23 cellular contexts compared by ENCODE assay signal in genomic region chr2:201831469-201831868, GRCh38. TPM values are rescaled to one million over a fixed set of nuclear protein-coding genes. Genes with fewer than 3 reads are reported as not detected.
DNase-seq lines count a peak whose midpoint lies in the region; ATAC-seq, FAIRE-seq and TF ChIP-seq lines count a peak whose summit lies in the region.
"Had no signal": no experiment of that assay in that cellular context is flagged by ENCODE, and none has a peak within 500 bp of the region (broad histone marks: within the 10 kb centered on the region; RNA-seq: fewer than 3 reads in every experiment).

No MANE protein-coding gene starts in this region.

- no peak for TF ChIP-seq CTCF in AG09309 (IDR thresholded peaks at IDR 0.05; ENCODE audit: control insufficient read depth, insufficient read depth, low read depth, low read length, missing control alignments)
- no peak for TF ChIP-seq CTCF in astrocyte of the spinal cord (IDR thresholded peaks at IDR 0.05; ENCODE audit: low read depth, low read length)
- no peak for TF ChIP-seq CTCF in esophagus squamous epithelium (IDR thresholded peaks at IDR 0.05)

- DNase-seq in AG09309 (ENCODE audit: low read depth) (peak; percentile 83), HTR-8/SVneo (ENCODE audit: insufficient read length, low spot score) (no peak), astrocyte of the spinal cord (ENCODE audit: low read depth, low spot score) (peak; percentile 96), myocyte (ENCODE audit: low read depth) (peak; percentile 62), NCI-H1930 (lab: John Stamatoyannopoulos, UW) (no peak), T-cell (no peak), esophagus squamous epithelium (lab: John Stamatoyannopoulos, UW) (no peak)
- DNase-seq in activated T-cell treated with anti-CD3 and anti-CD28 coated beads, Interleukin-2, amount 50 U/mL, for 1 hour: no peak
- DNase-seq: activated CD4-positive, alpha-beta T cell treated with anti-CD3 and anti-CD28 coated beads, Interleukin-2, amount 50 U/mL, for 4 hours; activated T-cell treated with anti-CD3 and anti-CD28 coated beads, Interleukin-2, amount 50 U/mL, for 24 hours; Karpas-422; left cardiac atrium; NCI-H1436 treated with DMSO at 0.1 percent for 48 hours; NCI-H446 treated with DMSO at 0.1 percent for 48 hours; occipital lobe; SJCRH30; stimulated activated naive B cell treated with anti-CD40 and anti-IgM and Interleukin-4, amounts not matched to agents 10 μg/mL and 1 μg/mL and 100 μg/mL, for 72 hours; upper lobe of right lung had no signal

- no peaks in the 10 kb centered on the region for H3K4me1 ChIP-seq in esophagus squamous epithelium
- H3K4me1 ChIP-seq: SJCRH30, upper lobe of right lung had no signal

- intact Hi-C loops in esophagus squamous epithelium (cut with DNase I): no loop called here

- no peak overlapping the region for H3K4me3 ChIP-seq in AG09309 (ENCODE audit: control insufficient read depth, low read depth, low read length)
- H3K4me3 ChIP-seq in astrocyte of the spinal cord (ENCODE audit: low read depth, low read length): no peak overlapping the region
- H3K4me3 ChIP-seq in esophagus squamous epithelium: no peak overlapping the region
- H3K4me3 ChIP-seq: SJCRH30, skin epidermis, upper lobe of right lung had no signal

- CTCF ChIA-PET in T-cell (lab: Charles Lee): interaction anchor here (0.5 to 0.7 kb wide), 2 partner anchors 478 to 1973 kb away, joined by 3 read pairs; no protein-coding TSS in a partner anchor

- peaks cover 0 to 3% (median 0%) of the 10 kb centered on the region in 3 donors for H3K9me3 Mint-ChIP-seq in T-cell
- H3K9me3 Mint-ChIP-seq: activated T-cell treated with anti-CD3 and anti-CD28 coated beads, Interleukin-2, amount 50 U/mL, for 24 hours had no signal

- no peak for TF ChIP-seq POLR2A in esophagus squamous epithelium (IDR thresholded peaks at IDR 0.05)

- in situ Hi-C loops in astrocyte of the spinal cord (cut with HindIII; ENCODE audit: low sequenced_read_pairs): no loop called here

- H3K27me3 Mint-ChIP-seq in T-cell: peaks cover 6 to 15% of the 10 kb centered on the region in 2 donors

- H3K9me3 ChIP-seq in esophagus squamous epithelium: no peaks in the 10 kb centered on the region
- H3K9me3 ChIP-seq: SJCRH30, upper lobe of right lung had no signal

- no peak overlapping the region for H3K27ac Mint-ChIP-seq in T-cell
- H3K27ac Mint-ChIP-seq: activated T-cell treated with anti-CD3 and anti-CD28 coated beads, Interleukin-2, amount 50 U/mL, for 24 hours; stimulated activated naive B cell treated with anti-CD40 and anti-IgM and Interleukin-4, amounts not matched to agents 10 μg/mL and 1 μg/mL and 100 μg/mL, for 72 hours had no signal

- no peaks in the 10 kb centered on the region for H3K36me3 Mint-ChIP-seq in T-cell
- H3K36me3 Mint-ChIP-seq: stimulated activated naive B cell treated with anti-CD40 and anti-IgM and Interleukin-4, amounts not matched to agents 10 μg/mL and 1 μg/mL and 100 μg/mL, for 72 hours had no signal

- peak; percentile 40 for FAIRE-seq in HTR-8/SVneo (lab: Jason Lieb, UNC)
- FAIRE-seq: colon had no signal

- H3K4me3 Mint-ChIP-seq in T-cell: no peak overlapping the region
- H3K4me3 Mint-ChIP-seq: activated T-cell treated with anti-CD3 and anti-CD28 coated beads, Interleukin-2, amount 50 U/mL, for 24 hours; stimulated activated naive B cell treated with anti-CD40 and anti-IgM and Interleukin-4, amounts not matched to agents 10 μg/mL and 1 μg/mL and 100 μg/mL, for 72 hours had no signal

- ATAC-seq in T-cell (replicated peaks in 1 of 4): no peak
- ATAC-seq: left cardiac atrium; stimulated activated naive B cell treated with anti-CD40 and anti-IgM and Interleukin-4, amounts not matched to agents 10 μg/mL and 1 μg/mL and 100 μg/mL, for 72 hours; upper lobe of right lung had no signal

- no peaks in the 10 kb centered on the region for H3K4me1 Mint-ChIP-seq in T-cell
- H3K4me1 Mint-ChIP-seq: stimulated activated naive B cell treated with anti-CD40 and anti-IgM and Interleukin-4, amounts not matched to agents 10 μg/mL and 1 μg/mL and 100 μg/mL, for 72 hours had no signal

- H3K36me3 ChIP-seq in esophagus squamous epithelium: no peaks in the 10 kb centered on the region
- H3K36me3 ChIP-seq: SJCRH30, upper lobe of right lung had no signal

- H3K27me3 ChIP-seq in esophagus squamous epithelium: no peaks in the 10 kb centered on the region
- H3K27me3 ChIP-seq: SJCRH30, upper lobe of right lung had no signal

- H3K27ac ChIP-seq in esophagus squamous epithelium: no peak overlapping the region
- H3K27ac ChIP-seq: epithelial cell of prostate, HL-60, SJCRH30, upper lobe of right lung had no signal

- POLR2A ChIA-PET in T-cell (lab: Charles Lee): no interaction called here

- WGBS in esophagus squamous epithelium, 2 donors: 50 to 63% methylated on average over 2 of the region's 2 CpGs

RNA-seq across cellular contexts. Expression of gene CDK15, which starts 25.1 kb away (rescaled TPM):
- total RNA-seq in myocyte: 5.9 and 6.7 TPM in 2 replicates
- polyA plus RNA-seq in myocyte (2012): 3.0 TPM
- not detected for total RNA-seq in T-cell
- 1 to 10 TPM in 1 of 4 donors, under 1 TPM in 1, not detected in 2; 0.23 to 6.1 TPM for total RNA-seq in esophagus squamous epithelium
- total RNA-seq: mononuclear cell, occipital lobe had no signal

RNA-seq across cellular contexts. Expression of gene ALS2, which starts 50.7 kb away (rescaled TPM):
- 37.1 and 37.3 TPM in 2 replicates for total RNA-seq in myocyte
- 15.9 TPM for polyA plus RNA-seq in myocyte (2012)
- 10 to 100 TPM in 3 of 5 donors, 1 to 10 TPM in 2; 9.1 to 11.9 (median 10.3) TPM for total RNA-seq in T-cell
- total RNA-seq in esophagus squamous epithelium: 10 to 100 TPM in 1 of 4 donors, 1 to 10 TPM in 3; 7.0 to 15.1 (median 8.5) TPM

Comparison
In these comparisons a context has a peak if more than half of its experiments do, and no peak if none do; other contexts are left out.
1. DNase-seq: peak in AG09309 (single experiment), astrocyte of the spinal cord (single experiment) and myocyte (single experiment); none in HTR-8/SVneo (single experiment), NCI-H1930 (0 of 2), T-cell (0 of 34), esophagus squamous epithelium (single experiment) and activated T-cell treated with anti-CD3 and anti-CD28 coated beads, Interleukin-2, amount 50 U/mL, for 1 hour (single experiment).